In the genomic region with DNA sequence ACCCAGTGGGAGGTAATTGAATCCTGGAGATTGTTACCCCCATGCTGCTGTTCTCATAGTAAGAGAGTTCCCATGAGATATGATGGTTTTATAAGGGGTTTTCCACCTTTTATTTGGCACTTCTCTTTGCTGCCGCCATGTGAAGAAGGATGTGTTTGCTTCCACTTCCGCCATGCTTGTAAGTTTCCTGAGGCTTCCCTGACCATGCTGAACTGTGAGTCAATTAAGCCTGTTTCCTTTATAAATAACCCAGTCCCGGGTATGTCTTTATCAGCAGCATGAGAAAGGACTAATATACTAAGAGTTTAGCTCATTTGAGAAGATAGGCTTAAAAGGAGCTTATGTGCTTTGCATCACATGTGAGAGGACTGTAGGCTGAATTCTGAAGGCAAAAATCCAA, we compare ENCODE assay signal across 19 cellular contexts. TPM values are rescaled to one million over a fixed set of nuclear protein-coding genes. Genes with fewer than 3 reads are reported as not detected.
DNase-seq lines count a peak whose midpoint lies in the region; ATAC-seq and TF ChIP-seq lines count a peak whose summit lies in the region.
"Had no signal": no experiment of that assay in that cellular context is flagged by ENCODE, and none has a peak within 500 bp of the region (broad histone marks: within the 10 kb centered on the region; RNA-seq: fewer than 3 reads in every experiment).

No MANE protein-coding gene starts in this region.

- peaks cover 85% of the 10 kb centered on the region for H3K36me3 Mint-ChIP-seq in activated T-cell treated with anti-CD3 and anti-CD28 coated beads, Interleukin-2, amount 50 U/mL, for 24 hours (ENCODE audit: low read depth)
- peaks cover 92% of the 10 kb centered on the region for H3K36me3 Mint-ChIP-seq in effector memory CD8-positive, alpha-beta T cell (ENCODE audit: insufficient read depth)

- H3K9me3 ChIP-seq in WERI-Rb-1 (ENCODE audit: severe bottlenecking), result no peaks in the 10 kb centered on the region
- H3K9me3 ChIP-seq in smooth muscle cell (replicated peaks; ENCODE audit: low read depth), result no peaks in the 10 kb centered on the region
- H3K9me3 ChIP-seq: BLaER1 treated with 17β-estradiol and CSF1 and Interleukin-3, amounts not matched to agents 10 nM and 100 nM had no signal

- H3K27me3 ChIP-seq in WERI-Rb-1 (ENCODE audit: insufficient read depth, low read depth, severe bottlenecking), result no peaks in the 10 kb centered on the region
- H3K27me3 ChIP-seq in smooth muscle cell (ENCODE audit: low read depth), result no peaks in the 10 kb centered on the region
- H3K27me3 ChIP-seq: BLaER1 treated with 17β-estradiol and CSF1 and Interleukin-3, amounts not matched to agents 10 nM and 100 nM had no signal

- H3K9me3 Mint-ChIP-seq in activated T-cell treated with anti-CD3 and anti-CD28 coated beads, Interleukin-2, amount 50 U/mL, for 24 hours, result no peaks in the 10 kb centered on the region
- no peaks in the 10 kb centered on the region for H3K9me3 Mint-ChIP-seq in effector memory CD8-positive, alpha-beta T cell

- H2AFZ ChIP-seq in smooth muscle cell (ENCODE audit: low read depth), result no peak overlapping the region

- no peak overlapping the region for H3K9ac ChIP-seq in smooth muscle cell (ENCODE audit: low read depth)
- H3K9ac ChIP-seq: BLaER1 treated with 17β-estradiol and CSF1 and Interleukin-3, amounts not matched to agents 10 nM and 100 nM had no signal

- no peak overlapping the region for H3K4me3 Mint-ChIP-seq in activated T-cell treated with anti-CD3 and anti-CD28 coated beads, Interleukin-2, amount 50 U/mL, for 24 hours
- no peak overlapping the region for H3K4me3 Mint-ChIP-seq in effector memory CD8-positive, alpha-beta T cell

- no peaks in the 10 kb centered on the region for H3K4me1 Mint-ChIP-seq in activated T-cell treated with anti-CD3 and anti-CD28 coated beads, Interleukin-2, amount 50 U/mL, for 24 hours (ENCODE audit: low read depth)
- H3K4me1 Mint-ChIP-seq in effector memory CD8-positive, alpha-beta T cell (ENCODE audit: low read depth in 2 of 2), result peaks cover 0 to 2% of the 10 kb centered on the region in 2 donors

- no peaks in the 10 kb centered on the region for H3K27me3 Mint-ChIP-seq in activated T-cell treated with anti-CD3 and anti-CD28 coated beads, Interleukin-2, amount 50 U/mL, for 24 hours
- no peaks in the 10 kb centered on the region for H3K27me3 Mint-ChIP-seq in effector memory CD8-positive, alpha-beta T cell

- H3K27ac Mint-ChIP-seq in activated T-cell treated with anti-CD3 and anti-CD28 coated beads, Interleukin-2, amount 50 U/mL, for 24 hours, result peak overlapping the region; percentile 24
- H3K27ac Mint-ChIP-seq in effector memory CD8-positive, alpha-beta T cell, result no peak overlapping the region

- no peak for ATAC-seq in effector memory CD8-positive, alpha-beta T cell (replicated peaks)
- ATAC-seq: HCT116, Right ventricle myocardium inferior had no signal

- H3F3A ChIP-seq in smooth muscle cell (ENCODE audit: low read depth), result no peaks in the 10 kb centered on the region

- H3K36me3 ChIP-seq in WERI-Rb-1 (peaks cover 65% of the 10 kb centered on the region), smooth muscle cell (ENCODE audit: low read depth) (peaks cover 4% of the 10 kb centered on the region)

- H3K4me3 ChIP-seq in WERI-Rb-1 (ENCODE audit: low read depth, low read length) (no peak overlapping the region; the same call in 1 of the 2 replicates), fibroblast of mammary gland (ENCODE audit: control insufficient read depth, low read depth, low read length) (no peak overlapping the region), smooth muscle cell (no peak overlapping the region)
- H3K4me3 ChIP-seq: BLaER1 treated with 17β-estradiol and CSF1 and Interleukin-3, amounts not matched to agents 10 nM and 100 nM had no signal

- DNase-seq in activated T-cell treated with anti-CD3 and anti-CD28 coated beads, Interleukin-2, amount 50 U/mL, for 24 hours, result no peak
- DNase-seq in activated T-cell treated with anti-CD3 and anti-CD28 coated beads for 4 hours (no peak), WERI-Rb-1 (peak; percentile 28), fibroblast of mammary gland (ENCODE audit: low read depth) (peak; percentile 12), smooth muscle cell (lab: John Stamatoyannopoulos, UW; ENCODE audit: unreplicated experiment) (no peak), COLO829 (ENCODE audit: low spot score) (no peak), activated gamma-delta T cell treated with Interleukin-2 at 50 U/mL for 16 hours (no peak)
- no peak for DNase-seq in effector memory CD8-positive, alpha-beta T cell
- DNase-seq: 8988T; COR-L47; DMS153; NCI-H1048; NCI-H146; NCI-H226; NCI-H526; NK-92 treated with Interleukin-12 subunit alpha and Interleukin-12 subunit beta, amount 100 ng/mL, for 24 hours had no signal

- H3K79me2 ChIP-seq in smooth muscle cell (ENCODE audit: low read depth), result peaks cover 3% of the 10 kb centered on the region

- TF ChIP-seq CTCF in WERI-Rb-1 (IDR thresholded peaks at IDR 0.05; ENCODE audit: low read depth, low read length) (no peak), fibroblast of mammary gland (conservative IDR thresholded peaks at IDR 0.05; ENCODE audit: control insufficient read depth, insufficient read depth, low read depth, low read length) (no peak), smooth muscle cell (IDR thresholded peaks at IDR 0.05; ENCODE audit: borderline replicate concordance, insufficient read depth, poor library complexity, severe bottlenecking) (no peak)

- WGBS in smooth muscle cell (ENCODE audit: low lambda C conversion rate), result 84% methylated on average over 3 of the region's 3 CpGs

- peak overlapping the region; percentile 50 for H3K27ac ChIP-seq in WERI-Rb-1
- H3K27ac ChIP-seq in smooth muscle cell (ENCODE audit: low read depth), result peak overlapping the region; percentile 71
- H3K27ac ChIP-seq: BLaER1 treated with 17β-estradiol and CSF1 and Interleukin-3, amounts not matched to agents 10 nM and 100 nM had no signal

- no peaks in the 10 kb centered on the region for H3K4me1 ChIP-seq in smooth muscle cell (ENCODE audit: low read depth)
- H3K4me1 ChIP-seq: BLaER1 treated with 17β-estradiol and CSF1 and Interleukin-3, amounts not matched to agents 10 nM and 100 nM had no signal

- H4K20me1 ChIP-seq in smooth muscle cell (ENCODE audit: low read depth), result peaks cover 26% of the 10 kb centered on the region

- no peak overlapping the region for H3K4me2 ChIP-seq in smooth muscle cell
- H3K4me2 ChIP-seq: BLaER1 treated with 17β-estradiol and CSF1 and Interleukin-3, amounts not matched to agents 10 nM and 100 nM had no signal

RNA-seq across cellular contexts. Expression of a gene that starts 29.3 kb away (rescaled TPM):
- 68.2 and 79.6 TPM in 2 replicates for total RNA-seq in smooth muscle cell
- 75.1 and 83.1 TPM in 2 replicates for polyA plus RNA-seq in smooth muscle cell

RNA-seq across cellular contexts. Expression of a gene that starts 45.1 kb away (rescaled TPM):
- total RNA-seq in smooth muscle cell, result 107 and 122 TPM in 2 replicates
- 118 and 133 TPM in 2 replicates for polyA plus RNA-seq in smooth muscle cell

RNA-seq across cellular contexts. Expression of a gene that starts 46.3 kb away (rescaled TPM):
- total RNA-seq in smooth muscle cell, result 42.5 and 53.7 TPM in 2 replicates
- polyA plus RNA-seq in smooth muscle cell, result 12.4 and 14.3 TPM in 2 replicates

Comparison
In these comparisons a context has a peak if more than half of its experiments do, and no peak if none do; other contexts are left out.
1. DNase-seq: peak in WERI-Rb-1 (single experiment) and fibroblast of mammary gland (single experiment); none in activated T-cell treated with anti-CD3 and anti-CD28 coated beads, Interleukin-2, amount 50 U/mL, for 24 hours (single experiment), activated T-cell treated with anti-CD3 and anti-CD28 coated beads for 4 hours (single experiment), smooth muscle cell (single experiment), COLO829 (single experiment), effector memory CD8-positive, alpha-beta T cell (0 of 3) and activated gamma-delta T cell treated with Interleukin-2 at 50 U/mL for 16 hours (single experiment).